In genomic region chr6:27505209-27506027, GRCh38 we compare ENCODE assay signal across 9 cellular contexts. TPM values are rescaled to one million over a fixed set of nuclear protein-coding genes. Genes with fewer than 3 reads are reported as not detected.
DNase-seq lines count a peak whose midpoint lies in the region; ATAC-seq, FAIRE-seq and TF ChIP-seq lines count a peak whose summit lies in the region.
"Had no signal": no experiment of that assay in that cellular context is flagged by ENCODE, and none has a peak within 500 bp of the region (broad histone marks: within the 10 kb centered on the region; RNA-seq: fewer than 3 reads in every experiment).

No MANE protein-coding gene starts in this region.

- no peak overlapping the region for H3K27ac Mint-ChIP-seq in glutamatergic neuron (ENCODE audit: unreplicated experiment)

- H3K4me1 Mint-ChIP-seq in glutamatergic neuron (ENCODE audit: low read depth, unreplicated experiment) = no peaks in the 10 kb centered on the region

- H3K27me3 Mint-ChIP-seq in glutamatergic neuron (ENCODE audit: unreplicated experiment) = peaks cover 15% of the 10 kb centered on the region

- no peak for TF ChIP-seq POLR2A in H54 (IDR thresholded peaks at IDR 0.05; ENCODE audit: low read depth, low read length)

- FAIRE-seq in H54 (lab: Jason Lieb, UNC) = peak; percentile 96

- H3K4me3 Mint-ChIP-seq in glutamatergic neuron (ENCODE audit: unreplicated experiment) = no peak overlapping the region

- H3K36me3 Mint-ChIP-seq in glutamatergic neuron (ENCODE audit: unreplicated experiment) = no peaks in the 10 kb centered on the region

- DNase-seq in H54 (ENCODE audit: insufficient read length, low spot score) (no peak), NCI-H524 treated with DMSO at 0.1 percent for 48 hours (lab: John Stamatoyannopoulos, UW) (peak; percentile 8), fibroblast of the conjunctiva (ENCODE audit: low read depth) (peak; percentile 33), glutamatergic neuron (no peak)
- peak; percentile 23 for DNase-seq in activated CD8-positive, alpha-beta memory T cell treated with anti-CD3 and anti-CD28 coated beads, Interleukin-2, amount 50 U/mL, for 4 hours
- DNase-seq in stimulated activated CD4-positive, alpha-beta T cell treated with anti-CD3 and anti-CD28 coated beads, Interleukin-4, amount 100 ng/mL, for 48 hours (ENCODE audit: low read depth in 2 of 2) = peak; percentile 26 to 55
- DNase-seq: right lobe of liver had no signal

- TF ChIP-seq CTCF in glutamatergic neuron (IDR thresholded peaks at IDR 0.05; ENCODE audit: partially characterized antibody, unreplicated experiment) = no peak

- no peak for ATAC-seq in HG03175 (IDR thresholded peaks at IDR 0.05; ENCODE audit: unreplicated experiment)
- ATAC-seq in HG03045 (IDR thresholded peaks at IDR 0.05; ENCODE audit: unreplicated experiment) = no peak

- peaks cover 17% of the 10 kb centered on the region for H3K9me3 Mint-ChIP-seq in glutamatergic neuron (ENCODE audit: unreplicated experiment)

RNA-seq across cellular contexts. Expression of gene ZNF184, which starts 32.5 kb away (rescaled TPM):
- 10.8 TPM for total RNA-seq in glutamatergic neuron (ENCODE audit: unreplicated experiment)

Comparison
In these comparisons a context has a peak if more than half of its experiments do, and no peak if none do; other contexts are left out.
1. DNase-seq: peak in NCI-H524 treated with DMSO at 0.1 percent for 48 hours (single experiment), activated CD8-positive, alpha-beta memory T cell treated with anti-CD3 and anti-CD28 coated beads, Interleukin-2, amount 50 U/mL, for 4 hours (single experiment), fibroblast of the conjunctiva (single experiment) and stimulated activated CD4-positive, alpha-beta T cell treated with anti-CD3 and anti-CD28 coated beads, Interleukin-4, amount 100 ng/mL, for 48 hours (2 of 2); none in H54 (single experiment) and glutamatergic neuron (single experiment).